ENCODE assay signal across 35 cellular contexts in genomic region chr2:171979103-171979502, GRCh38.
"Had no signal": no experiment of that assay in that cellular context is flagged by ENCODE, and none has a peak within 500 bp of the region (broad histone marks: within the 10 kb centered on the region; RNA-seq: fewer than 3 reads in every experiment).

No MANE protein-coding gene starts in this region.

- DNase-seq: Karpas-422, Kasumi-1, MG63, MM.1S, MV-4-11, NCI-H1048, NCI-H1092, NCI-H1092 treated with DMSO at 0.1 percent for 48 hours, NCI-H1105, NCI-H1105 treated with DMSO at 0.1 percent for 48 hours, NCI-H1417, NCI-H1417 treated with DMSO at 0.1 percent for 48 hours, NCI-H1436, NCI-H1436 treated with DMSO at 0.1 percent for 48 hours, NCI-H146, NCI-H1694, NCI-H1694 treated with DMSO at 0.1 percent for 48 hours, NCI-H187, NCI-H187 treated with DMSO at 0.1 percent for 48 hours, NCI-H1930, NCI-H2029, NCI-H2029 treated with DMSO at 0.1 percent for 48 hours, NCI-H2081, NCI-H2081 treated with DMSO at 0.1 percent for 48 hours, NCI-H2107, NCI-H2171, NCI-H2171 treated with DMSO at 0.1 percent for 48 hours, NCI-H2227 treated with DMSO at 0.1 percent for 48 hours, NCI-H226, NCI-H345, NCI-H446, NCI-H446 treated with DMSO at 0.1 percent for 48 hours, NCI-H510A, NCI-H510A treated with DMSO at 0.1 percent for 48 hours had no signal

- H3K27me3 ChIP-seq: MG63 had no signal

- H3K27ac ChIP-seq: KMS-11 had no signal

- H3K9me3 ChIP-seq: MG63 had no signal

- H3K9ac ChIP-seq: KMS-11 had no signal

- H3K4me2 ChIP-seq: KMS-11 had no signal

- H3K4me3 ChIP-seq: MG63 had no signal
